In genomic region chr6:159125977-159126376, GRCh38 we compare ENCODE assay signal across 14 cellular contexts. TPM values are rescaled to one million over a fixed set of nuclear protein-coding genes. Genes with fewer than 3 reads are reported as not detected.
DNase-seq lines count a peak whose midpoint lies in the region; ATAC-seq, FAIRE-seq and TF ChIP-seq lines count a peak whose summit lies in the region.
"Had no signal": no experiment of that assay in that cellular context is flagged by ENCODE, and none has a peak within 500 bp of the region (broad histone marks: within the 10 kb centered on the region; RNA-seq: fewer than 3 reads in every experiment).

No MANE protein-coding gene starts in this region.

- H3K36me3 ChIP-seq in K562 (ENCODE audit: control insufficient read depth, insufficient read depth, low read length) = no peaks in the 10 kb centered on the region
- H3K36me3 ChIP-seq in left lung = no peaks in the 10 kb centered on the region

- BruUV-seq in K562 (replicated peaks; lab: Mats Ljungman, UMichigan) = no TSS peak

- no peaks in the 10 kb centered on the region for H3K79me2 ChIP-seq in K562 (ENCODE audit: control insufficient read depth, insufficient read depth, low read length)

- H3K4me3 Mint-ChIP-seq in stimulated activated effector memory CD8-positive, alpha-beta T cell treated with anti-CD3 and anti-CD28 coated beads, Interleukin-12 subunit alpha, Interleukin-12 subunit beta, amount 100 ng/mL, for 72 hours = no peak overlapping the region
- H3K4me3 Mint-ChIP-seq: immature natural killer cell; stimulated activated naive CD8-positive, alpha-beta T cell treated with anti-CD3 and anti-CD28 coated beads, Interleukin-15, Interleukin-2, amounts not matched to agents 100 ng/mL and 50 ng/mL, for 24 hours had no signal

- no peaks in the 10 kb centered on the region for H3K9me3 ChIP-seq in K562 (replicated peaks; ENCODE audit: control insufficient read depth, insufficient read depth, low read depth, low read length)
- H3K9me3 ChIP-seq in left lung = no peaks in the 10 kb centered on the region
- H3K9me3 ChIP-seq: mucosa of descending colon had no signal

- H3K4me2 ChIP-seq in K562 (ENCODE audit: insufficient read depth, low read length) = no peak overlapping the region

- H3K27ac Mint-ChIP-seq in stimulated activated effector memory CD8-positive, alpha-beta T cell treated with anti-CD3 and anti-CD28 coated beads, Interleukin-12 subunit alpha, Interleukin-12 subunit beta, amount 100 ng/mL, for 72 hours = no peak overlapping the region
- H3K27ac Mint-ChIP-seq: immature natural killer cell; stimulated activated naive CD8-positive, alpha-beta T cell treated with anti-CD3 and anti-CD28 coated beads, Interleukin-15, Interleukin-2, amounts not matched to agents 100 ng/mL and 50 ng/mL, for 24 hours had no signal

- H3K4me1 Mint-ChIP-seq in stimulated activated effector memory CD8-positive, alpha-beta T cell treated with anti-CD3 and anti-CD28 coated beads, Interleukin-12 subunit alpha, Interleukin-12 subunit beta, amount 100 ng/mL, for 72 hours = no peaks in the 10 kb centered on the region
- H3K4me1 Mint-ChIP-seq: immature natural killer cell had no signal

- H3K4me3 ChIP-seq in K562 (no peak overlapping the region), left lung (no peak overlapping the region)
- H3K4me3 ChIP-seq: mucosa of descending colon had no signal

- H3K27ac ChIP-seq in K562 (ENCODE audit: extremely low read depth, low read depth, low read length) = no peak overlapping the region
- H3K27ac ChIP-seq in left lung = no peak overlapping the region

- H3K9ac ChIP-seq in K562 (ENCODE audit: insufficient read depth in 1 of 2, low read depth in 2 of 2, low read length in 2 of 2) = peak overlapping the region in 1 of 2 experiments; percentile 62; a peak in 1 of 4 replicates

- intact Hi-C loops in K562 (cut with micrococcal nuclease) (no loop called here), left lung (cut with DNase I) (no loop called here)

- H3K27me3 ChIP-seq in K562 (ENCODE audit: control insufficient read depth in 2 of 2, insufficient read depth in 2 of 2, low read length in 2 of 2) (peaks cover 46 to 59% of the 10 kb centered on the region in 2 experiments), left lung (no peaks in the 10 kb centered on the region)

- no peaks in the 10 kb centered on the region for H3K9me3 Mint-ChIP-seq in stimulated activated effector memory CD8-positive, alpha-beta T cell treated with anti-CD3 and anti-CD28 coated beads, Interleukin-12 subunit alpha, Interleukin-12 subunit beta, amount 100 ng/mL, for 72 hours
- H3K9me3 Mint-ChIP-seq: immature natural killer cell; stimulated activated naive CD8-positive, alpha-beta T cell treated with anti-CD3 and anti-CD28 coated beads, Interleukin-15, Interleukin-2, amounts not matched to agents 100 ng/mL and 50 ng/mL, for 24 hours had no signal

- CTCF ChIA-PET in K562 (lab: Yijun Ruan, JAX; ENCODE audit: low intra/inter-chr PET ratio) = no interaction called here

- H3K4me1 ChIP-seq in K562 (replicated peaks in 1 of 2; ENCODE audit: control insufficient read depth in 2 of 2, insufficient read depth in 2 of 2, low read length in 2 of 2) (peaks cover 0 to 6% of the 10 kb centered on the region in 2 experiments; a peak in 1 of 5 replicates), left lung (no peaks in the 10 kb centered on the region)

- TF ChIP-seq POLR2A in K562 (conservative IDR thresholded peaks at IDR 0.05) = no peak

- ATAC-seq in K562 (peak; percentile 23; the same call in 2 of the 3 replicates), esophagus mucosa (no peak), left lung (no peak)
- peak; percentile 50 for ATAC-seq in stimulated activated effector memory CD8-positive, alpha-beta T cell treated with anti-CD3 and anti-CD28 coated beads, Interleukin-12 subunit alpha, Interleukin-12 subunit beta, amount 100 ng/mL, for 72 hours
- ATAC-seq: mucosa of descending colon had no signal

- TF ChIP-seq EP300 in K562 (IDR thresholded peaks at IDR 0.05; ENCODE audit: low read length) = no peak

- 5% methylated on average over 5 of the region's 5 CpGs for WGBS in K562 (ENCODE audit: insufficient coverage, low coverage, missing lambda C conversion rate)

- H3K9me1 ChIP-seq in K562 (ENCODE audit: control insufficient read depth, insufficient read depth, low read length) = no peaks in the 10 kb centered on the region

- H2AFZ ChIP-seq in K562 (ENCODE audit: low read depth, low read length) = no peak overlapping the region

- DNase-seq in LHCN-M2 (ENCODE audit: low read depth) (peak; percentile 46), K562 (ENCODE audit: extremely low read depth in 1 of 4, low spot score in 3 of 4) (no peak), hippocampal formation (lab: John Stamatoyannopoulos, UW) (peak; percentile 87 to 88), DMS 273 (lab: John Stamatoyannopoulos, UW; ENCODE audit: unreplicated experiment) (no peak), left lung (no peak)
- no peak for DNase-seq in stimulated activated effector memory CD8-positive, alpha-beta T cell treated with anti-CD3 and anti-CD28 coated beads, Interleukin-12 subunit alpha, Interleukin-12 subunit beta, amount 100 ng/mL, for 72 hours (ENCODE audit: low spot score in 2 of 2)
- no peak for DNase-seq in activated T-cell treated with anti-CD3 and anti-CD28 coated beads, Interleukin-2, amount 50 U/mL, for 48 hours
- DNase-seq: activated CD4-positive, CD25-positive, alpha-beta regulatory T cell treated with anti-CD3 and anti-CD28 coated beads, Interleukin-2, amount 50 U/mL, for 72 hours; GOT3; immature natural killer cell; mucosa of descending colon; NCI-H2081 treated with DMSO at 0.1 percent for 48 hours had no signal

- H3K36me3 Mint-ChIP-seq in stimulated activated effector memory CD8-positive, alpha-beta T cell treated with anti-CD3 and anti-CD28 coated beads, Interleukin-12 subunit alpha, Interleukin-12 subunit beta, amount 100 ng/mL, for 72 hours = no peaks in the 10 kb centered on the region

- in situ Hi-C loops in K562 (cut with MboI) = no loop called here

- POLR2A ChIA-PET in K562 (lab: Yijun Ruan, JAX) = interaction anchor here (0.6 to 1.1 kb wide), 2 partner anchors 16 to 641 kb away, joined by 3 to 5 read pairs; no protein-coding TSS in a partner anchor

- no peaks in the 10 kb centered on the region for H4K20me1 ChIP-seq in K562 (replicated peaks; ENCODE audit: control insufficient read depth, insufficient read depth, low read length)

- no peak for TF ChIP-seq RAD21 in K562 (CRISPR knock-in tag; conservative IDR thresholded peaks at IDR 0.05 in 1 of 2, IDR thresholded peaks at IDR 0.05 in 1 of 2)

- no peak for FAIRE-seq in K562 (lab: Jason Lieb, UNC)

- TF ChIP-seq CTCF in K562 (IDR thresholded peaks at IDR 0.05 in 2 of 3, conservative IDR thresholded peaks at IDR 0.05 in 1 of 3; ENCODE audit: insufficient read depth in 2 of 3, low read depth in 1 of 3, low read length in 3 of 3) (no peak), left lung (IDR thresholded peaks at IDR 0.05) (no peak)

TF ChIP-seq in K562, 482 proteins besides CTCF, POLR2A, EP300 and RAD21 (continues in another document):
- TF ChIP-seq HMG20B (CRISPR knock-in tag; IDR thresholded peaks at IDR 0.05) (no peak), SREBF1 (IDR thresholded peaks at IDR 0.05; ENCODE audit: borderline replicate concordance, low read depth, low read length) (no peak), E2F1 (CRISPR knock-in tag; IDR thresholded peaks at IDR 0.05) (no peak), STAT5A (IDR thresholded peaks at IDR 0.05; ENCODE audit: borderline replicate concordance, low read length) (no peak), ETS2 (tag; IDR thresholded peaks at IDR 0.05; ENCODE audit: borderline replicate concordance, poor library complexity, severe bottlenecking) (no peak), ZNF740 (CRISPR knock-in tag; IDR thresholded peaks at IDR 0.05) (no peak), ZNF740 (tag; IDR thresholded peaks at IDR 0.05) (no peak), THRAP3 (IDR thresholded peaks at IDR 0.05; ENCODE audit: borderline replicate concordance) (no peak), YBX1 (IDR thresholded peaks at IDR 0.05) (no peak), DDX20 (tag; IDR thresholded peaks at IDR 0.05; ENCODE audit: low read depth) (no peak)

RNA-seq across cellular contexts. Expression of gene FNDC1, which starts 43.2 kb away (rescaled TPM):
- total RNA-seq in LHCN-M2 (2014; rRNA removed) (not detected in 2 replicates), K562 (2014; rRNA removed) (not detected in 2 replicates), K562 (2014; rRNA removed; fragmentation: Illumina TruSeq; extraction: Trizol) (not detected in 2 replicates), K562 (2015; rRNA removed; fragmentation: Illumina TruSeq; extraction: Trizol) (not detected in 2 replicates), K562 (2021) (not detected in 2 replicates), esophagus mucosa (0.12 TPM), left lung (1 to 10 TPM in 1 of 2 donors, under 1 TPM in 1; 0.68 to 5.4 TPM)
- 0.05 TPM for polyA plus RNA-seq in LHCN-M2 (2012)
- not detected in 2 replicates for total RNA-seq in K562 (2011; cell fraction: chromatin; rRNA removed; ENCODE audit: low replicate concordance)
- total RNA-seq in K562 (2011; cell fraction: nucleolus; rRNA removed) = not detected in 2 replicates
- not detected in 2 replicates for total RNA-seq in K562 (2011; cell fraction: nucleoplasm; rRNA removed)
- polyA plus RNA-seq in K562 (2011; rRNA removed) (not detected in 2 replicates), K562 (2014; fragmentation: Illumina TruSeq; extraction: Trizol) (not detected in 2 replicates), K562 (2014; fragmentation: Nextera tagmentation; extraction: Ambion mirVana) (not detected), K562 (2014; rRNA removed) (not detected in 2 replicates)
- not detected in 2 replicates for polyA plus RNA-seq in K562 (2011; cell fraction: cytosol; rRNA removed)
- polyA plus RNA-seq in K562 (2011; cell fraction: nucleus; rRNA removed) = not detected in 2 replicates
- polyA plus RNA-seq in K562 (2012) = not detected in 2 replicates
- not detected in 2 replicates for polyA minus RNA-seq in K562 (2011; rRNA and poly(A)+ RNA removed)
- not detected in 2 replicates for polyA minus RNA-seq in K562 (2011; cell fraction: cytosol; rRNA and poly(A)+ RNA removed)
- not detected in 2 replicates for polyA minus RNA-seq in K562 (2011; cell fraction: nucleus; rRNA and poly(A)+ RNA removed)
- polyA plus RNA-seq: immature natural killer cell had no signal

Comparison
In these comparisons a context has a peak if more than half of its experiments do, and no peak if none do; other contexts are left out.
1. DNase-seq: peak in LHCN-M2 (single experiment) and hippocampal formation (2 of 2); none in K562 (0 of 4), stimulated activated effector memory CD8-positive, alpha-beta T cell treated with anti-CD3 and anti-CD28 coated beads, Interleukin-12 subunit alpha, Interleukin-12 subunit beta, amount 100 ng/mL, for 72 hours (0 of 2), activated T-cell treated with anti-CD3 and anti-CD28 coated beads, Interleukin-2, amount 50 U/mL, for 48 hours (0 of 2), DMS 273 (single experiment) and left lung (0 of 2).
2. ATAC-seq: peak in K562 (single experiment) and stimulated activated effector memory CD8-positive, alpha-beta T cell treated with anti-CD3 and anti-CD28 coated beads, Interleukin-12 subunit alpha, Interleukin-12 subunit beta, amount 100 ng/mL, for 72 hours (single experiment); none in esophagus mucosa (single experiment) and left lung (single experiment).